ENCODE assay signal across 24 cellular contexts in the genomic region with DNA sequence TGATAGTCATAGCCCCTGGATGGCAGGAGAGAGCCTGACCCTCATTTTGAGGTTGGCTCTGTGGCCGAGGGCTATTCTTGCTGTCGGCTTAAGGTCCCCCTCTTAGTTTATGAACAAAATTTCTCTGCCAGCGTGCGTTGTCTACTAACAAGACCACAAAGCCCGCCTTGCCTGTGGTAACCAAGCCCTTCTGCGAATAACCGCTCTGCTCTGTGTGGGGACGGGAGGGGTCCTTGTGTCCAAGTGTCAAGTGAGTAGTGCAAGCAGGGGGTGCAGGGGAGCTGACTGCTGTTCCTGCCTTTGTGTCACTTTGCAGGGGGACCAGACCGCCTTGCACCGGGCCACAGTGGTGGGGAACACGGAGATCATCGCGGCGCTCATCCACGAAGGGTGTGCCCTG.
"Had no signal": no experiment of that assay in that cellular context is flagged by ENCODE, and none has a peak within 500 bp of the region (broad histone marks: within the 10 kb centered on the region; RNA-seq: fewer than 3 reads in every experiment).

No MANE protein-coding gene starts in this region.

- H3K4me3 Mint-ChIP-seq: immature natural killer cell; mesothelial cell of epicardium; naive B cell; natural killer cell; stimulated activated naive B cell treated with anti-CD40 and anti-IgM and Interleukin-4, amounts not matched to agents 10 μg/mL and 1 μg/mL and 100 μg/mL, for 72 hours had no signal

- H3K9me3 ChIP-seq: heart left ventricle, left ventricle myocardium inferior, neutrophil, psoas muscle, stomach, testis, thyroid gland, transverse colon, upper lobe of right lung had no signal

- H3K27me3 Mint-ChIP-seq: naive B cell; stimulated activated naive B cell treated with anti-CD40 and anti-IgM and Interleukin-4, amounts not matched to agents 10 μg/mL and 1 μg/mL and 100 μg/mL, for 72 hours had no signal

- H3K27ac Mint-ChIP-seq: immature natural killer cell; mesothelial cell of epicardium; natural killer cell; stimulated activated naive B cell treated with anti-CD40 and anti-IgM and Interleukin-4, amounts not matched to agents 10 μg/mL and 1 μg/mL and 100 μg/mL, for 72 hours had no signal

- H3K27ac ChIP-seq: heart left ventricle, left ventricle myocardium inferior, neutrophil, parathyroid adenoma, psoas muscle, stomach, testis, thyroid gland, transverse colon, upper lobe of right lung had no signal

- H3K9ac ChIP-seq: parathyroid adenoma had no signal

- H3K4me1 ChIP-seq: parathyroid adenoma, stomach, thyroid gland, transverse colon, upper lobe of right lung had no signal

- H3K27me3 ChIP-seq: heart left ventricle, neutrophil, stomach, testis, thyroid gland, transverse colon, upper lobe of right lung had no signal

- H3K36me3 Mint-ChIP-seq: natural killer cell had no signal

- H3K4me3 ChIP-seq: heart left ventricle, left ventricle myocardium inferior, lung, psoas muscle, smooth muscle cell, stomach, testis, thyroid gland, transverse colon, upper lobe of right lung had no signal

- ATAC-seq: heart left ventricle; left colon; natural killer cell; stimulated activated naive B cell treated with anti-CD40 and anti-IgM and Interleukin-4, amounts not matched to agents 10 μg/mL and 1 μg/mL and 100 μg/mL, for 72 hours; stimulated activated naive CD8-positive, alpha-beta T cell treated with anti-CD3 and anti-CD28 coated beads, Interleukin-15, Interleukin-2, amounts not matched to agents 100 U/mL and 50 U/mL, for 24 hours; upper lobe of right lung had no signal

- H3K9me3 Mint-ChIP-seq: immature natural killer cell, mesothelial cell of epicardium had no signal

- H3K4me2 ChIP-seq: smooth muscle cell had no signal

- H3K36me3 ChIP-seq: neutrophil, thyroid gland, transverse colon, upper lobe of right lung had no signal

- H2AFZ ChIP-seq: parathyroid adenoma had no signal

- DNase-seq: heart left ventricle; hypothalamus; immature natural killer cell; kidney; left colon; left ventricle myocardium inferior; naive B cell; natural killer cell; occipital lobe; psoas muscle; stimulated activated CD4-positive, alpha-beta T cell treated with anti-CD3 and anti-CD28 coated beads, Interleukin-2, amount 100 ng/mL, for 24 hours; stimulated activated CD4-positive, alpha-beta T cell treated with anti-CD3 and anti-CD28 coated beads, Interleukin-4, amount 100 ng/mL, for 1 hour; stimulated activated naive B cell treated with anti-CD40 and anti-IgM and Interleukin-4, amounts not matched to agents 10 μg/mL and 1 μg/mL and 100 μg/mL, for 72 hours; stimulated activated naive CD8-positive, alpha-beta T cell treated with anti-CD3 and anti-CD28 coated beads, Interleukin-15, Interleukin-2, amounts not matched to agents 100 U/mL and 50 U/mL, for 24 hours; stomach; testis; thyroid gland; transverse colon; upper lobe of right lung had no signal
